ENCODE assay signal across 17 cellular contexts in the genomic region with DNA sequence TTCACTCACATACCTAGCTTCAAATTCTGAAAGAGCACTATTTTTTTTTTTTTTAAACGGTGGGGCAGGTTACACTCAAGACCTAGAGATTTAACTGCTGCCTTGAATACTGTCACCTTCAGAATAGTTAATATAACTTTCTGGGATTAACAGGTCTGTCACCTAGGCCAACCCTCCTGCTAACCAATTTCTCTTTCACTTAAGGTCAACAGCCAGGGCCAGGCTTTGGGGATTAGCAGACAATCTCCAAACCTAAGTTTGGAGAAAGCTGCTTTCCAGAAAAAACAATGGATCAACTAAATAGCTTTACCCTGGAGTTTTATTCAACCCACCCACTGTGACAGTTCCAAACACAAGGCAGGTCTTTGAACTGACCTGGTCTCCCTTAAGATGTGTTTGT.
DNase-seq lines count a peak whose midpoint lies in the region; ATAC-seq, FAIRE-seq and TF ChIP-seq lines count a peak whose summit lies in the region.
"Had no signal": no experiment of that assay in that cellular context is flagged by ENCODE, and none has a peak within 500 bp of the region (broad histone marks: within the 10 kb centered on the region; RNA-seq: fewer than 3 reads in every experiment).

No MANE protein-coding gene starts in this region.

- no peak for TF ChIP-seq RAD21 in HepG2 (CRISPR knock-in tag; IDR thresholded peaks at IDR 0.05)

- H3K9ac ChIP-seq in HepG2 (ENCODE audit: insufficient read depth, low read depth, low read length) (no peak overlapping the region), neural progenitor cell (no peak overlapping the region)
- H3K9ac ChIP-seq: BLaER1 had no signal

- H3K79me2 ChIP-seq in HepG2 (ENCODE audit: insufficient read depth, low read length) (no peaks in the 10 kb centered on the region), neural progenitor cell (ENCODE audit: low read depth) (no peaks in the 10 kb centered on the region)

- H3F3A ChIP-seq in neural progenitor cell (ENCODE audit: low read depth): no peaks in the 10 kb centered on the region

- CTCF ChIA-PET in HepG2 (lab: Yijun Ruan, JAX; ENCODE audit: low intra/inter-chr PET ratio, low total read pairs): no interaction called here

- intact Hi-C loops in right lobe of liver (cut with DNase I): no loop called here
- intact Hi-C loops in HepG2 (cut with micrococcal nuclease; ENCODE audit: unreplicated experiment): no loop called here

- POLR2A ChIA-PET in HepG2 (lab: Yijun Ruan, JAX): no interaction called here

- H3K4me2 ChIP-seq in HepG2 (ENCODE audit: low read depth, low read length): no peak overlapping the region
- H3K4me2 ChIP-seq in neural progenitor cell: no peak overlapping the region
- H3K4me2 ChIP-seq: BLaER1, GM23338 had no signal

- H3K36me3 ChIP-seq in right lobe of liver (no peaks in the 10 kb centered on the region), HepG2 (replicated peaks in 1 of 2; ENCODE audit: control insufficient read depth in 1 of 2, insufficient read depth in 2 of 2, low read length in 2 of 2) (no peaks in the 10 kb centered on the region), neural progenitor cell (no peaks in the 10 kb centered on the region)
- H3K36me3 ChIP-seq: BLaER1 had no signal

- peak; percentile 53 to 88 (median 66) for ATAC-seq in right lobe of liver
- no peak for ATAC-seq in HepG2
- peak; percentile 87 for ATAC-seq in left lobe of liver
- ATAC-seq in HG03354 (IDR thresholded peaks at IDR 0.05; ENCODE audit: poor library complexity, severe bottlenecking, unreplicated experiment): no peak
- ATAC-seq in stimulated activated naive B cell treated with anti-CD40 and anti-IgM and Interleukin-4, amounts not matched to agents 10 μg/mL and 1 μg/mL and 100 μg/mL, for 72 hours (replicated peaks): no peak
- ATAC-seq: GM23338 had no signal

- H3K27ac Mint-ChIP-seq in neural progenitor cell: no peak overlapping the region
- H3K27ac Mint-ChIP-seq in stimulated activated naive B cell treated with anti-CD40 and anti-IgM and Interleukin-4, amounts not matched to agents 10 μg/mL and 1 μg/mL and 100 μg/mL, for 72 hours: no peak overlapping the region
- H3K27ac Mint-ChIP-seq: CD14-positive monocyte; CD4-positive, alpha-beta memory T cell; GM23338 had no signal

- TF ChIP-seq EP300 in HepG2 (IDR thresholded peaks at IDR 0.05; ENCODE audit: low read depth in 2 of 2, low read length in 2 of 2): no peak
- TF ChIP-seq EP300 in HepG2 (CRISPR knock-in tag; IDR thresholded peaks at IDR 0.05; ENCODE audit: borderline replicate concordance): no peak

- H3K27ac ChIP-seq in right lobe of liver (peak overlapping the region in 2 of 3 donors; percentile 20 to 75), HepG2 (ENCODE audit: extremely low read length, insufficient read depth, low read length) (no peak overlapping the region), neural progenitor cell (no peak overlapping the region)
- H3K27ac ChIP-seq: BLaER1 had no signal

- DNase-seq in right lobe of liver: no peak
- no peak for DNase-seq in HepG2 (ENCODE audit: low spot score)
- no peak for DNase-seq in left lobe of liver (ENCODE audit: low spot score)
- peak; percentile 12 for DNase-seq in neural progenitor cell (ENCODE audit: low spot score)
- no peak for DNase-seq in stimulated activated naive B cell treated with anti-CD40 and anti-IgM and Interleukin-4, amounts not matched to agents 10 μg/mL and 1 μg/mL and 100 μg/mL, for 72 hours
- no peak for DNase-seq in stimulated activated CD4-positive, alpha-beta T cell treated with anti-CD3 and anti-CD28 coated beads, Interleukin-4, amount 100 ng/mL, for 4 hours
- no peak for DNase-seq in NCI-H2196 (lab: John Stamatoyannopoulos, UW; ENCODE audit: unreplicated experiment)
- DNase-seq: 8988T; CD4-positive, alpha-beta memory T cell; DMS79 treated with DMSO at 0.1 percent for 48 hours; GF-D8; HCEC 1CT had no signal

- H3K9me3 ChIP-seq in right lobe of liver (no peaks in the 10 kb centered on the region), HepG2 (ENCODE audit: low read length) (peaks cover 55% of the 10 kb centered on the region), neural progenitor cell (ENCODE audit: low read depth) (no peaks in the 10 kb centered on the region)
- H3K9me3 ChIP-seq: BLaER1 had no signal

- H3K27me3 Mint-ChIP-seq in neural progenitor cell (ENCODE audit: insufficient read depth, low read depth): no peaks in the 10 kb centered on the region
- H3K27me3 Mint-ChIP-seq in stimulated activated naive B cell treated with anti-CD40 and anti-IgM and Interleukin-4, amounts not matched to agents 10 μg/mL and 1 μg/mL and 100 μg/mL, for 72 hours: no peaks in the 10 kb centered on the region
- H3K27me3 Mint-ChIP-seq: CD4-positive, alpha-beta memory T cell had no signal

- H3K4me3 Mint-ChIP-seq in neural progenitor cell: no peak overlapping the region
- no peak overlapping the region for H3K4me3 Mint-ChIP-seq in stimulated activated naive B cell treated with anti-CD40 and anti-IgM and Interleukin-4, amounts not matched to agents 10 μg/mL and 1 μg/mL and 100 μg/mL, for 72 hours
- H3K4me3 Mint-ChIP-seq: CD14-positive monocyte; CD4-positive, alpha-beta memory T cell; GM23338 had no signal

- no peaks in the 10 kb centered on the region for H4K20me1 ChIP-seq in HepG2 (ENCODE audit: insufficient read depth, low read length)
- H4K20me1 ChIP-seq in neural progenitor cell (ENCODE audit: low read depth): no peaks in the 10 kb centered on the region
- H4K20me1 ChIP-seq: BLaER1 had no signal

- FAIRE-seq in HepG2 (lab: Jason Lieb, UNC): no peak
- FAIRE-seq: H54 had no signal

- H3K27me3 ChIP-seq in right lobe of liver: no peaks in the 10 kb centered on the region
- no peaks in the 10 kb centered on the region for H3K27me3 ChIP-seq in HepG2 (ENCODE audit: control insufficient read depth in 1 of 2, insufficient read depth in 2 of 2, low read length in 2 of 2)
- H3K27me3 ChIP-seq in neural progenitor cell: no peaks in the 10 kb centered on the region
- H3K27me3 ChIP-seq: BLaER1 had no signal

- H3K4me1 ChIP-seq in right lobe of liver: peaks cover 0 to 19% (median 5%) of the 10 kb centered on the region in 4 donors
- no peaks in the 10 kb centered on the region for H3K4me1 ChIP-seq in HepG2 (ENCODE audit: insufficient read depth, low read length)
- peaks cover 8% of the 10 kb centered on the region for H3K4me1 ChIP-seq in neural progenitor cell

- 23% methylated on average over 1 of the region's 1 CpG for WGBS in right lobe of liver (ENCODE audit: insufficient coverage, low coverage, low lambda C conversion rate, missing lambda C conversion rate)
- WGBS in HepG2 (ENCODE audit: low lambda C conversion rate): 32% methylated on average over 1 of the region's 1 CpG

- no peak for TF ChIP-seq POLR2A in right lobe of liver (IDR thresholded peaks at IDR 0.05)
- no peak for TF ChIP-seq POLR2A in HepG2 (IDR thresholded peaks at IDR 0.05; ENCODE audit: insufficient read depth in 1 of 2, low read depth in 2 of 2, low read length in 2 of 2)

- peaks cover 51% of the 10 kb centered on the region for H3K36me3 Mint-ChIP-seq in neural progenitor cell
- H3K36me3 Mint-ChIP-seq in stimulated activated naive B cell treated with anti-CD40 and anti-IgM and Interleukin-4, amounts not matched to agents 10 μg/mL and 1 μg/mL and 100 μg/mL, for 72 hours: no peaks in the 10 kb centered on the region
- H3K36me3 Mint-ChIP-seq: CD14-positive monocyte; CD4-positive, alpha-beta memory T cell had no signal

- TF ChIP-seq CTCF in right lobe of liver (IDR thresholded peaks at IDR 0.05) (no peak), HepG2 (CRISPR knock-in tag; IDR thresholded peaks at IDR 0.05) (no peak), neural progenitor cell (IDR thresholded peaks at IDR 0.05) (no peak)

- H2AFZ ChIP-seq in HepG2 (ENCODE audit: low read length) (no peak overlapping the region), neural progenitor cell (replicated peaks) (no peak overlapping the region)
- H2AFZ ChIP-seq: GM23338 had no signal

- peaks cover 4% of the 10 kb centered on the region for H3K4me1 Mint-ChIP-seq in neural progenitor cell
- peaks cover 0 to 7% of the 10 kb centered on the region in 2 donors for H3K4me1 Mint-ChIP-seq in stimulated activated naive B cell treated with anti-CD40 and anti-IgM and Interleukin-4, amounts not matched to agents 10 μg/mL and 1 μg/mL and 100 μg/mL, for 72 hours
- H3K4me1 Mint-ChIP-seq: CD14-positive monocyte; CD4-positive, alpha-beta memory T cell; GM23338 had no signal

- H3K4me3 ChIP-seq in right lobe of liver (no peak overlapping the region), HepG2 (replicated peaks in 1 of 3; ENCODE audit: insufficient read depth in 1 of 3, low read depth in 2 of 3, low read length in 3 of 3) (no peak overlapping the region), neural progenitor cell (no peak overlapping the region)
- H3K4me3 ChIP-seq: BLaER1, GM23338 had no signal

- in situ Hi-C loops in HepG2 (cut with HindIII; ENCODE audit: extremely low pct_ligation_motif_present, low pct_unique_long_range_greater_than_20kb): no loop called here

- no TSS peak for BruUV-seq in HepG2 (replicated peaks; lab: Mats Ljungman, UMichigan)

- H3K9me3 Mint-ChIP-seq in neural progenitor cell: no peaks in the 10 kb centered on the region
- no peaks in the 10 kb centered on the region for H3K9me3 Mint-ChIP-seq in stimulated activated naive B cell treated with anti-CD40 and anti-IgM and Interleukin-4, amounts not matched to agents 10 μg/mL and 1 μg/mL and 100 μg/mL, for 72 hours
- H3K9me3 Mint-ChIP-seq: GM23338 had no signal

TF ChIP-seq in HepG2, 621 proteins besides CTCF, POLR2A, EP300 and RAD21 (continues in another document):
- TF ChIP-seq, protein P1, sequence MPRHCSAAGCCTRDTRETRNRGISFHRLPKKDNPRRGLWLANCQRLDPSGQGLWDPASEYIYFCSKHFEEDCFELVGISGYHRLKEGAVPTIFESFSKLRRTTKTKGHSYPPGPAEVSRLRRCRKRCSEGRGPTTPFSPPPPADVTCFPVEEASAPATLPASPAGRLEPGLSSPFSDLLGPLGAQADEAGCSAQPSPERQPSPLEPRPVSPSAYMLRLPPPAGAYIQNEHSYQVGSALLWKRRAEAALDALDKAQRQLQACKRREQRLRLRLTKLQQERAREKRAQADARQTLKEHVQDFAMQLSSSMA (CRISPR knock-in tag; IDR thresholded peaks at IDR 0.05): no peak
- TF ChIP-seq ZNF234 (CRISPR knock-in tag; conservative IDR thresholded peaks at IDR 0.05) (no peak), ZSCAN12 (CRISPR knock-in tag; IDR thresholded peaks at IDR 0.05) (no peak), ATAD3A (CRISPR knock-in tag; IDR thresholded peaks at IDR 0.05) (no peak), TEAD2 (CRISPR knock-in tag; IDR thresholded peaks at IDR 0.05) (no peak), TBX2 (CRISPR knock-in tag; IDR thresholded peaks at IDR 0.05; ENCODE audit: borderline replicate concordance) (no peak)
- TF ChIP-seq, protein P2, sequence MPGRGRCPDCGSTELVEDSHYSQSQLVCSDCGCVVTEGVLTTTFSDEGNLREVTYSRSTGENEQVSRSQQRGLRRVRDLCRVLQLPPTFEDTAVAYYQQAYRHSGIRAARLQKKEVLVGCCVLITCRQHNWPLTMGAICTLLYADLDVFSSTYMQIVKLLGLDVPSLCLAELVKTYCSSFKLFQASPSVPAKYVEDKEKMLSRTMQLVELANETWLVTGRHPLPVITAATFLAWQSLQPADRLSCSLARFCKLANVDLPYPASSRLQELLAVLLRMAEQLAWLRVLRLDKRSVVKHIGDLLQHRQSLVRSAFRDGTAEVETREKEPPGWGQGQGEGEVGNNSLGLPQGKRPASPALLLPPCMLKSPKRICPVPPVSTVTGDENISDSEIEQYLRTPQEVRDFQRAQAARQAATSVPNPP (CRISPR knock-in tag; IDR thresholded peaks at IDR 0.05): no peak

Comparison
In these comparisons a context has a peak if more than half of its experiments do, and no peak if none do; other contexts are left out.
1. ATAC-seq: peak in right lobe of liver (4 of 4) and left lobe of liver (single experiment); none in HepG2 (single experiment), HG03354 (single experiment) and stimulated activated naive B cell treated with anti-CD40 and anti-IgM and Interleukin-4, amounts not matched to agents 10 μg/mL and 1 μg/mL and 100 μg/mL, for 72 hours (0 of 2).
2. H3K27ac ChIP-seq: peak in right lobe of liver (2 of 3); none in HepG2 (single experiment) and neural progenitor cell (single experiment).